ENCODE assay signal across 16 cellular contexts in genomic region chr19:45245334-45245787, GRCh38. TPM values are rescaled to one million over a fixed set of nuclear protein-coding genes. Genes with fewer than 3 reads are reported as not detected.
DNase-seq lines count a peak whose midpoint lies in the region; ATAC-seq and TF ChIP-seq lines count a peak whose summit lies in the region.
"Had no signal": no experiment of that assay in that cellular context is flagged by ENCODE, and none has a peak within 500 bp of the region (broad histone marks: within the 10 kb centered on the region; RNA-seq: fewer than 3 reads in every experiment).

TSS of gene EXOC3L2 (minus strand) at chr19:45245407. CDS start at chr19:45239045, 6,362 bp downstream.

- no peak within 1 kb of the TSS for H2BK120ac ChIP-seq in mesendoderm (ENCODE audit: low read depth, low read length)

- in situ Hi-C loops in mammary epithelial cell (cut with MboI; ENCODE audit: low sequenced_read_pairs in 2 of 2), result loop anchor here in 1 of 2 donors (10.0 kb wide), 1 partner anchor 51 kb away; no protein-coding TSS in a partner anchor

- H3K79me2 ChIP-seq in mammary epithelial cell (ENCODE audit: insufficient read depth, low read length) (no peaks in the 10 kb centered on the region), mesendoderm (ENCODE audit: control insufficient read depth, insufficient read depth, low read length) (no peaks in the 10 kb centered on the region)

- H3K4me1 ChIP-seq in mammary epithelial cell (ENCODE audit: insufficient read depth, low read length), result peaks cover 5% of the 10 kb centered on the region
- peaks cover 2% of the 10 kb centered on the region for H3K4me1 ChIP-seq in mesendoderm (ENCODE audit: control insufficient read depth, low read depth, low read length)
- peaks cover 3% of the 10 kb centered on the region for H3K4me1 ChIP-seq in upper lobe of right lung

- no peak within 1 kb of the TSS for H4K5ac ChIP-seq in mesendoderm (ENCODE audit: low read length)

- H3K27ac Mint-ChIP-seq in MCF 10A (ENCODE audit: low read depth, unreplicated experiment), result peak within 1 kb of the TSS; percentile 16
- H3K27ac Mint-ChIP-seq: activated CD4-positive, alpha-beta T cell treated with anti-CD3 and anti-CD28 coated beads for 36 hours had no signal

- CTCF ChIA-PET in MCF 10A (lab: Yijun Ruan, JAX) (interaction anchor here (1.3 kb wide), 1 partner anchor 67 kb away, joined by 3 read pairs; the partner anchor contains the start of gene BLOC1S3), mammary epithelial cell (lab: Charles Lee; ENCODE audit: low non-redundant PET) (no interaction called here)

- no peak within 1 kb of the TSS for H2AFZ ChIP-seq in mammary epithelial cell (ENCODE audit: low read depth, low read length)

- H3K18ac ChIP-seq in mesendoderm (ENCODE audit: low read length), result peak within 1 kb of the TSS; percentile 43

- H3K9me3 ChIP-seq in mammary epithelial cell (replicated peaks; ENCODE audit: insufficient read depth, low read length) (no peaks in the 10 kb centered on the region), upper lobe of right lung (no peaks in the 10 kb centered on the region)
- H3K9me3 ChIP-seq: A549 had no signal

- H4K20me1 ChIP-seq in mammary epithelial cell (ENCODE audit: insufficient read depth, low read length), result no peaks in the 10 kb centered on the region

- intact Hi-C loops in MCF 10A (cut with micrococcal nuclease), result loop anchor here (5.0 to 10.0 kb wide), 3 partner anchors 43 to 151 kb away; partner anchors contain the start of genes NKPD1 and PPP1R37
- intact Hi-C loops in mammary epithelial cell (cut with micrococcal nuclease), result no loop called here
- intact Hi-C loops in upper lobe of right lung (cut with DNase I), result no loop called here

- peak; percentile 49 for ATAC-seq in upper lobe of right lung
- ATAC-seq in GM18858 (IDR thresholded peaks at IDR 0.05; ENCODE audit: unreplicated experiment), result no peak
- ATAC-seq in GM18505 (IDR thresholded peaks at IDR 0.05; ENCODE audit: unreplicated experiment), result no peak
- ATAC-seq in GM21619 (IDR thresholded peaks at IDR 0.05; ENCODE audit: unreplicated experiment), result no peak
- ATAC-seq: A549; activated CD4-positive, alpha-beta T cell treated with anti-CD3 and anti-CD28 coated beads for 36 hours had no signal

- H4K8ac ChIP-seq in mesendoderm (ENCODE audit: low read depth, low read length), result no peak within 1 kb of the TSS

- no peak for TF ChIP-seq POLR2A in GM18505 (IDR thresholded peaks at IDR 0.05; ENCODE audit: borderline replicate concordance, extremely low read depth, insufficient read depth, insufficient read length)

- dilution Hi-C loops in mammary epithelial cell (cut with HindIII; ENCODE audit: low sequenced_read_pairs), result loop anchor here (25.0 kb wide), 1 partner anchor 208 kb away; the partner anchor contains the start of gene CLASRP

- H3K4me3 ChIP-seq in mammary epithelial cell (replicated peaks in 1 of 3; ENCODE audit: insufficient read depth in 1 of 3, low read depth in 2 of 3, low read length in 3 of 3) (no peak within 1 kb of the TSS), fibroblast of villous mesenchyme (ENCODE audit: low read depth, low read length) (no peak within 1 kb of the TSS), mesendoderm (ENCODE audit: low read length) (no peak within 1 kb of the TSS), upper lobe of right lung (peak within 1 kb of the TSS; percentile 42)
- H3K4me3 ChIP-seq: A549 had no signal

- H3K56ac ChIP-seq in mesendoderm (ENCODE audit: low read length), result peak within 1 kb of the TSS; percentile 74

- no peak for DNase-seq in MCF 10A (ENCODE audit: unreplicated experiment)
- DNase-seq in mammary epithelial cell, result no peak
- peak; percentile 26 for DNase-seq in fibroblast of villous mesenchyme (ENCODE audit: low read depth)
- peak; percentile 54 for DNase-seq in mesendoderm
- DNase-seq in upper lobe of right lung, result no peak
- DNase-seq: activated CD4-positive, alpha-beta T cell treated with anti-CD3 and anti-CD28 coated beads for 36 hours; cortex of kidney; GDM1; NCI-H1694 treated with DMSO at 0.1 percent for 48 hours; NCI-H748 treated with DMSO at 0.1 percent for 48 hours; posterior cingulate gyrus; T-helper 2 cell had no signal

- BruUV-seq in MCF 10A (replicated peaks; lab: Mats Ljungman, UMichigan) (no TSS peak), mammary epithelial cell (replicated peaks; lab: Mats Ljungman, UMichigan) (no TSS peak)

- H3K36me3 ChIP-seq in mammary epithelial cell (ENCODE audit: insufficient read depth, low read length) (no peaks in the 10 kb centered on the region), mesendoderm (ENCODE audit: control insufficient read depth, insufficient read depth, low read length) (no peaks in the 10 kb centered on the region), upper lobe of right lung (no peaks in the 10 kb centered on the region)

- H3K4me2 ChIP-seq in mammary epithelial cell (ENCODE audit: insufficient read depth, low read depth, low read length), result no peak within 1 kb of the TSS
- H3K4me2 ChIP-seq in mesendoderm (ENCODE audit: low read length), result no peak within 1 kb of the TSS
- H3K4me2 ChIP-seq: A549 had no signal

- H3K4me1 Mint-ChIP-seq in MCF 10A (ENCODE audit: insufficient read depth, unreplicated experiment), result no peaks in the 10 kb centered on the region
- H3K4me1 Mint-ChIP-seq: activated CD4-positive, alpha-beta T cell treated with anti-CD3 and anti-CD28 coated beads for 36 hours had no signal

- no peak within 1 kb of the TSS for H3K4me3 Mint-ChIP-seq in MCF 10A (ENCODE audit: unreplicated experiment)
- H3K4me3 Mint-ChIP-seq: activated CD4-positive, alpha-beta T cell treated with anti-CD3 and anti-CD28 coated beads for 36 hours had no signal

- 53% methylated on average over 6 of the region's 17 CpGs for WGBS in mammary epithelial cell (ENCODE audit: low coverage, missing lambda C conversion rate)
- WGBS in mesendoderm (ENCODE audit: extremely low coverage, insufficient coverage, low lambda C conversion rate), result no CpG with 5 or more reads among the region's 17 CpGs

- H3K9ac ChIP-seq in mammary epithelial cell (ENCODE audit: insufficient read depth, low read length), result no peak within 1 kb of the TSS
- H3K9ac ChIP-seq in mesendoderm (ENCODE audit: low read length), result peak within 1 kb of the TSS; percentile 44

- peaks cover 10% of the 10 kb centered on the region for H3K27me3 Mint-ChIP-seq in MCF 10A (ENCODE audit: insufficient read depth, unreplicated experiment)

- POLR2A ChIA-PET in MCF 10A (lab: Yijun Ruan, JAX), result interaction anchor here (0.7 kb wide), 1 partner anchor 67 kb away, joined by 4 read pairs; the partner anchor contains the start of gene BLOC1S3

- no peak for TF ChIP-seq CTCF in MCF 10A (IDR thresholded peaks at IDR 0.05; ENCODE audit: unreplicated experiment)
- TF ChIP-seq CTCF in mammary epithelial cell (conservative IDR thresholded peaks at IDR 0.05 in 1 of 2, IDR thresholded peaks at IDR 0.05 in 1 of 2; ENCODE audit: extremely low read depth in 1 of 2, insufficient read depth in 1 of 2, low read depth in 1 of 2, low read length in 2 of 2), result no peak
- TF ChIP-seq CTCF in fibroblast of villous mesenchyme (IDR thresholded peaks at IDR 0.05; ENCODE audit: insufficient read depth, low read depth, low read length), result no peak
- TF ChIP-seq CTCF in upper lobe of right lung (IDR thresholded peaks at IDR 0.05), result no peak

- no peak within 1 kb of the TSS for H2BK5ac ChIP-seq in mesendoderm (ENCODE audit: low read length)

- H3K27ac ChIP-seq in mammary epithelial cell (ENCODE audit: insufficient read depth, low read depth, low read length), result no peak within 1 kb of the TSS
- H3K27ac ChIP-seq in mesendoderm (ENCODE audit: low read depth, low read length), result no peak within 1 kb of the TSS
- H3K27ac ChIP-seq in upper lobe of right lung, result peak within 1 kb of the TSS; percentile 30
- H3K27ac ChIP-seq: A549 had no signal

- H2AK5ac ChIP-seq in mesendoderm (ENCODE audit: low read length), result no peak within 1 kb of the TSS

- H3K27me3 ChIP-seq in mammary epithelial cell (ENCODE audit: insufficient read depth, low read length) (no peaks in the 10 kb centered on the region), mesendoderm (ENCODE audit: insufficient read depth, low read length, poor library complexity) (no peaks in the 10 kb centered on the region), upper lobe of right lung (no peaks in the 10 kb centered on the region)

- H3K23ac ChIP-seq in mesendoderm (ENCODE audit: low read length), result no peak within 1 kb of the TSS

- no peaks in the 10 kb centered on the region for H3K79me1 ChIP-seq in mesendoderm (ENCODE audit: low read length)

- no peaks in the 10 kb centered on the region for H3K9me3 Mint-ChIP-seq in MCF 10A (ENCODE audit: unreplicated experiment)

- no peaks in the 10 kb centered on the region for H3K36me3 Mint-ChIP-seq in MCF 10A (ENCODE audit: insufficient read depth, unreplicated experiment)

- H3K4ac ChIP-seq in mesendoderm (ENCODE audit: low read depth, low read length), result no peak within 1 kb of the TSS

- no peak within 1 kb of the TSS for H2BK15ac ChIP-seq in mesendoderm (replicated peaks; ENCODE audit: low read depth)

RNA-seq across cellular contexts. Expression of gene EXOC3L2, which starts in this region (rescaled TPM):
- total RNA-seq in MCF 10A (2022), result not detected in 2 replicates
- under 1 TPM in 1 of 2 donors, not detected in 1; 0.35 TPM for total RNA-seq in mammary epithelial cell
- 0.23 TPM for polyA plus RNA-seq in mammary epithelial cell
- polyA minus RNA-seq in mammary epithelial cell, result 0.52 TPM
- total RNA-seq in fibroblast of villous mesenchyme, result not detected in 2 replicates
- polyA plus RNA-seq in mesendoderm (2013, experiment 1 of 2), result 0.37 TPM
- polyA plus RNA-seq in mesendoderm (2013, experiment 2 of 2), result 0.36 TPM
- 11.9 TPM for total RNA-seq in upper lobe of right lung
- total RNA-seq: activated CD4-positive, alpha-beta T cell treated with anti-CD3 and anti-CD28 coated beads for 36 hours had no signal

Comparison
In these comparisons a context has a peak if more than half of its experiments do, and no peak if none do; other contexts are left out.
1. Peak in DNase-seq in fibroblast of villous mesenchyme; RNA of the gene not detected or under 1 TPM.